ENCODE assay signal across 9 cellular contexts in genomic region chr7:28400838-28401360, GRCh38.
"Had no signal": no experiment of that assay in that cellular context is flagged by ENCODE, and none has a peak within 500 bp of the region (broad histone marks: within the 10 kb centered on the region; RNA-seq: fewer than 3 reads in every experiment).

No MANE protein-coding gene starts in this region.

- H3K4me3 ChIP-seq: GM23248, HAP-1 had no signal

- DNase-seq: GM23248, GOT3, H7, HFFc6, Kasumi-1 had no signal

- H3K4me1 ChIP-seq: HAP-1 had no signal

- H3K9me3 ChIP-seq: HAP-1 had no signal

- H3K36me3 ChIP-seq: HAP-1 had no signal

- H3K4me2 ChIP-seq: KMS-11 had no signal

- ATAC-seq: HCT116 had no signal

- H2AFZ ChIP-seq: GM23248 had no signal

- H3K27ac ChIP-seq: GM23248, HL-60, KMS-11 had no signal

- H3K9ac ChIP-seq: GM23248, KMS-11 had no signal
